17 cellular contexts compared by ENCODE assay signal in genomic region chr10:14918964-14919363, GRCh38.
"Had no signal": no experiment of that assay in that cellular context is flagged by ENCODE, and none has a peak within 500 bp of the region (broad histone marks: within the 10 kb centered on the region; RNA-seq: fewer than 3 reads in every experiment).

No MANE protein-coding gene starts in this region.

- DNase-seq: dermis blood vessel endothelial cell; esophagus squamous epithelium; foreskin keratinocyte; kidney glomerular epithelial cell; mammary epithelial cell; naive thymus-derived CD4-positive, alpha-beta T cell; nephron progenitor cell; retina; right lobe of liver; spleen; stimulated activated CD4-positive, alpha-beta T cell treated with anti-CD3 and anti-CD28 coated beads, Interleukin-15, amount 100 ng/mL, for 24 hours; stimulated activated CD4-positive, alpha-beta T cell treated with anti-CD3 and anti-CD28 coated beads, Interleukin-1b, Interleukin-23, amount 100 ng/mL, for 48 hours; stimulated activated CD4-positive, alpha-beta T cell treated with anti-CD3 and anti-CD28 coated beads, Interleukin-4, amount 100 ng/mL, for 24 hours; tibial artery; upper lobe of right lung had no signal

- ATAC-seq: foreskin keratinocyte; left lobe of liver; naive thymus-derived CD4-positive, alpha-beta T cell; right lobe of liver; stimulated activated memory B cell treated with anti-CD40 and anti-IgM and Interleukin-4, amounts not matched to agents 10 μg/mL and 1 μg/mL and 100 μg/mL, for 72 hours; upper lobe of right lung had no signal
